Comparison of ENCODE assay signal across 1 cellular context in the genomic region with DNA sequence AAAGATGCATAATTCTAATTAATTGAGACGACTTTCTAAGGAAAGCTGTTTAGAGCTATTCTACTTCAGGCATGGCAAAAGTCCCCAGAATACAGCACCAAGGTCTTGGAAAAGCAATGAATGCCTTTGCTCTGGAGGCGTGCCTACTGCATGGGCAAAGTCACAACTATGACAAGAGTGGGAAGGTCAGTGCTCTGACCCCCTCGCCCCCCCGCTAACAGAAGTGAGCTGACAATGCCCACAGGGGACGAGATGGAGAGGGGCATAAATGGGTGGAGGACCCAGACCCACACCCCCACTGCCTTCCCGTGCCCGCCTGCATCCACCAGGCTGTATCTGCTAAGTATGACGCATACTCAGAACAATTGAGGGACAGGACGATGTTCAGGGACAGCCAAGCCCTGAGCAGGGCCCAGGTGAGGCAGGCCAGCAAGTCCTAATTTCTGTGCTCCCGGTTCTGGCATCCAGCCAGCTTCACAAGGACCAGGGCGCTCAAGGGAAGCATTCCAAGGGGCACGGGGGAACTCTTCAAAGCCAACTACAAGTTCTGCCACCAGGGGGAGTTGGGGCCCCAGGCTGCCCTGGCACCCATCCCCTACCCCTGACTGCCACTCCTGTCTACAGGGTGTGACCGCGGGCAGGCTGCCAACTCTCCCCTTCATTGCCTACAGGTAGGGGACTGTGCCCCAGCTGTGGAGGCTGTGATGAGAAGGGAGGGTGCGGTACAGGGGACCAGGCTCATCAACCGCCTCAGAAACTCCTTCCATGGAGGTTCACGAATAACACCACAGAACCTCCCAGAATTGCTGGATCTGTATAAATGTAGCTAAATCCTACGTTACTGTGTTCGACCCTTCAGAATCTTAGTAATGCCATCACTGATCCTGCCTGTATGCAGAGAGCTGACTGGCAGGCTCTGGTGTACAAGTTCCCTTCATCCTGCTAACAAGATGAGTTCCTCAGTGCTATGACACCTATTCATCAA.
A peak's percentile ranks its signal among the peaks of the same experiment; 100 is the strongest.
TF ChIP-seq lines count a peak whose summit lies in the region.

No MANE protein-coding gene starts in this region.

TF ChIP-seq in HepG2, 621 proteins besides CTCF, POLR2A, EP300 and RAD21 (continued from another document and continues in another):
- TF ChIP-seq, protein P1, sequence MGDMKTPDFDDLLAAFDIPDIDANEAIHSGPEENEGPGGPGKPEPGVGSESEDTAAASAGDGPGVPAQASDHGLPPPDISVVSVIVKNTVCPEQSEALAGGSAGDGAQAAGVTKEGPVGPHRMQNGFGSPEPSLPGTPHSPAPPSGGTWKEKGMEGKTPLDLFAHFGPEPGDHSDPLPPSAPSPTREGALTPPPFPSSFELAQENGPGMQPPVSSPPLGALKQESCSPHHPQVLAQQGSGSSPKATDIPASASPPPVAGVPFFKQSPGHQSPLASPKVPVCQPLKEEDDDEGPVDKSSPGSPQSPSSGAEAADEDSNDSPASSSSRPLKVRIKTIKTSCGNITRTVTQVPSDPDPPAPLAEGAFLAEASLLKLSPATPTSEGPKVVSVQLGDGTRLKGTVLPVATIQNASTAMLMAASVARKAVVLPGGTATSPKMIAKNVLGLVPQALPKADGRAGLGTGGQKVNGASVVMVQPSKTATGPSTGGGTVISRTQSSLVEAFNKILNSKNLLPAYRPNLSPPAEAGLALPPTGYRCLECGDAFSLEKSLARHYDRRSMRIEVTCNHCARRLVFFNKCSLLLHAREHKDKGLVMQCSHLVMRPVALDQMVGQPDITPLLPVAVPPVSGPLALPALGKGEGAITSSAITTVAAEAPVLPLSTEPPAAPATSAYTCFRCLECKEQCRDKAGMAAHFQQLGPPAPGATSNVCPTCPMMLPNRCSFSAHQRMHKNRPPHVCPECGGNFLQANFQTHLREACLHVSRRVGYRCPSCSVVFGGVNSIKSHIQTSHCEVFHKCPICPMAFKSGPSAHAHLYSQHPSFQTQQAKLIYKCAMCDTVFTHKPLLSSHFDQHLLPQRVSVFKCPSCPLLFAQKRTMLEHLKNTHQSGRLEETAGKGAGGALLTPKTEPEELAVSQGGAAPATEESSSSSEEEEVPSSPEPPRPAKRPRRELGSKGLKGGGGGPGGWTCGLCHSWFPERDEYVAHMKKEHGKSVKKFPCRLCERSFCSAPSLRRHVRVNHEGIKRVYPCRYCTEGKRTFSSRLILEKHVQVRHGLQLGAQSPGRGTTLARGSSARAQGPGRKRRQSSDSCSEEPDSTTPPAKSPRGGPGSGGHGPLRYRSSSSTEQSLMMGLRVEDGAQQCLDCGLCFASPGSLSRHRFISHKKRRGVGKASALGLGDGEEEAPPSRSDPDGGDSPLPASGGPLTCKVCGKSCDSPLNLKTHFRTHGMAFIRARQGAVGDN (CRISPR knock-in tag; IDR thresholded peaks at IDR 0.05), result peak; percentile 65
- TF ChIP-seq, protein P2, sequence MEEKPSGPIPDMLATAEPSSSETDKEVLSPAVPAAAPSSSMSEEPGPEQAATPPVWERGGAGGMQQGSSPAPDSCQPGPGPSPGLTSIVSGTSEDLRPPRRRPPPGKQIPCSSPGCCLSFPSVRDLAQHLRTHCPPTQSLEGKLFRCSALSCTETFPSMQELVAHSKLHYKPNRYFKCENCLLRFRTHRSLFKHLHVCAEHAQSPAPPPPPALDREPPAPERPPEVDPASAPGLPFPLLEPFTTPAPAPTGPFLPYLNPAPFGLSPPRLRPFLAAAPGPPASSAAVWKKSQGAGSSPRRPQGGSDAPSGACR (CRISPR knock-in tag; IDR thresholded peaks at IDR 0.05), result no peak
- TF ChIP-seq, protein P3, sequence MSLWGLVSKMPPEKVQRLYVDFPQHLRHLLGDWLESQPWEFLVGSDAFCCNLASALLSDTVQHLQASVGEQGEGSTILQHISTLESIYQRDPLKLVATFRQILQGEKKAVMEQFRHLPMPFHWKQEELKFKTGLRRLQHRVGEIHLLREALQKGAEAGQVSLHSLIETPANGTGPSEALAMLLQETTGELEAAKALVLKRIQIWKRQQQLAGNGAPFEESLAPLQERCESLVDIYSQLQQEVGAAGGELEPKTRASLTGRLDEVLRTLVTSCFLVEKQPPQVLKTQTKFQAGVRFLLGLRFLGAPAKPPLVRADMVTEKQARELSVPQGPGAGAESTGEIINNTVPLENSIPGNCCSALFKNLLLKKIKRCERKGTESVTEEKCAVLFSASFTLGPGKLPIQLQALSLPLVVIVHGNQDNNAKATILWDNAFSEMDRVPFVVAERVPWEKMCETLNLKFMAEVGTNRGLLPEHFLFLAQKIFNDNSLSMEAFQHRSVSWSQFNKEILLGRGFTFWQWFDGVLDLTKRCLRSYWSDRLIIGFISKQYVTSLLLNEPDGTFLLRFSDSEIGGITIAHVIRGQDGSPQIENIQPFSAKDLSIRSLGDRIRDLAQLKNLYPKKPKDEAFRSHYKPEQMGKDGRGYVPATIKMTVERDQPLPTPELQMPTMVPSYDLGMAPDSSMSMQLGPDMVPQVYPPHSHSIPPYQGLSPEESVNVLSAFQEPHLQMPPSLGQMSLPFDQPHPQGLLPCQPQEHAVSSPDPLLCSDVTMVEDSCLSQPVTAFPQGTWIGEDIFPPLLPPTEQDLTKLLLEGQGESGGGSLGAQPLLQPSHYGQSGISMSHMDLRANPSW (CRISPR knock-in tag; IDR thresholded peaks at IDR 0.05; ENCODE audit: borderline replicate concordance), result no peak
- TF ChIP-seq CHD2 (IDR thresholded peaks at IDR 0.05; ENCODE audit: low read depth, low read length) (no peak), PHB2 (IDR thresholded peaks at IDR 0.05; ENCODE audit: partially characterized antibody) (no peak), RELA (CRISPR knock-in tag; IDR thresholded peaks at IDR 0.05) (no peak), GTF3A (CRISPR knock-in tag; conservative IDR thresholded peaks at IDR 0.05) (no peak), AKAP8 (CRISPR knock-in tag; IDR thresholded peaks at IDR 0.05) (no peak), EEA1 (CRISPR knock-in tag; IDR thresholded peaks at IDR 0.05; ENCODE audit: borderline replicate concordance) (no peak), GABPB1 (CRISPR knock-in tag; IDR thresholded peaks at IDR 0.05) (0 out of 2 replicates have a peak, but pooled peaks have one; percentile 16), KDM2A (CRISPR knock-in tag; IDR thresholded peaks at IDR 0.05; ENCODE audit: borderline replicate concordance, low read depth) (0 out of 2 replicates have a peak, but pooled peaks have one; percentile 19), HNRNPL (IDR thresholded peaks at IDR 0.05; ENCODE audit: low read depth, low read length) (peak; percentile 96), ZNF749 (CRISPR knock-in tag; IDR thresholded peaks at IDR 0.05; ENCODE audit: borderline replicate concordance) (no peak), ZNF431 (CRISPR knock-in tag; IDR thresholded peaks at IDR 0.05; ENCODE audit: borderline replicate concordance, low read depth) (no peak), TAF15 (IDR thresholded peaks at IDR 0.05; ENCODE audit: low read depth, low read length, poor library complexity, severe bottlenecking) (no peak), ZNF652 (CRISPR knock-in tag; IDR thresholded peaks at IDR 0.05; ENCODE audit: borderline replicate concordance, low read depth) (no peak), CAMTA2 (CRISPR knock-in tag; IDR thresholded peaks at IDR 0.05; ENCODE audit: borderline replicate concordance) (no peak), SAP130 (CRISPR knock-in tag; IDR thresholded peaks at IDR 0.05; ENCODE audit: low read depth) (peak; percentile 39; the same call in 1 of the 2 replicates), ERF (CRISPR knock-in tag; IDR thresholded peaks at IDR 0.05) (peak; percentile 42; the same call in 1 of the 2 replicates), RXRA (CRISPR knock-in tag; IDR thresholded peaks at IDR 0.05) (no peak), SRSF1 (optimal IDR thresholded peaks at IDR 0.05; ENCODE audit: low read depth, low read length) (no peak), ZMYM4 (CRISPR knock-in tag; IDR thresholded peaks at IDR 0.05) (no peak), SRSF4 (IDR thresholded peaks at IDR 0.05; ENCODE audit: low read depth, low read length, poor library complexity, severe bottlenecking) (no peak), PAX8 (CRISPR knock-in tag; IDR thresholded peaks at IDR 0.05; ENCODE audit: borderline replicate concordance) (no peak), MIER2 (CRISPR knock-in tag; IDR thresholded peaks at IDR 0.05) (no peak), HHEX (CRISPR knock-in tag; IDR thresholded peaks at IDR 0.05) (no peak), MTA1 (CRISPR knock-in tag; IDR thresholded peaks at IDR 0.05; ENCODE audit: borderline replicate concordance) (no peak), ZNF556 (CRISPR knock-in tag; IDR thresholded peaks at IDR 0.05; ENCODE audit: borderline replicate concordance) (no peak), ZNF839 (CRISPR knock-in tag; IDR thresholded peaks at IDR 0.05; ENCODE audit: borderline replicate concordance) (no peak), TEAD3 (CRISPR knock-in tag; optimal IDR thresholded peaks at IDR 0.05; ENCODE audit: borderline replicate concordance) (peak; percentile 61), SKI (IDR thresholded peaks at IDR 0.05; ENCODE audit: partially characterized antibody) (no peak), ZNF12 (CRISPR knock-in tag; IDR thresholded peaks at IDR 0.05) (no peak)
- TF ChIP-seq, protein P4, sequence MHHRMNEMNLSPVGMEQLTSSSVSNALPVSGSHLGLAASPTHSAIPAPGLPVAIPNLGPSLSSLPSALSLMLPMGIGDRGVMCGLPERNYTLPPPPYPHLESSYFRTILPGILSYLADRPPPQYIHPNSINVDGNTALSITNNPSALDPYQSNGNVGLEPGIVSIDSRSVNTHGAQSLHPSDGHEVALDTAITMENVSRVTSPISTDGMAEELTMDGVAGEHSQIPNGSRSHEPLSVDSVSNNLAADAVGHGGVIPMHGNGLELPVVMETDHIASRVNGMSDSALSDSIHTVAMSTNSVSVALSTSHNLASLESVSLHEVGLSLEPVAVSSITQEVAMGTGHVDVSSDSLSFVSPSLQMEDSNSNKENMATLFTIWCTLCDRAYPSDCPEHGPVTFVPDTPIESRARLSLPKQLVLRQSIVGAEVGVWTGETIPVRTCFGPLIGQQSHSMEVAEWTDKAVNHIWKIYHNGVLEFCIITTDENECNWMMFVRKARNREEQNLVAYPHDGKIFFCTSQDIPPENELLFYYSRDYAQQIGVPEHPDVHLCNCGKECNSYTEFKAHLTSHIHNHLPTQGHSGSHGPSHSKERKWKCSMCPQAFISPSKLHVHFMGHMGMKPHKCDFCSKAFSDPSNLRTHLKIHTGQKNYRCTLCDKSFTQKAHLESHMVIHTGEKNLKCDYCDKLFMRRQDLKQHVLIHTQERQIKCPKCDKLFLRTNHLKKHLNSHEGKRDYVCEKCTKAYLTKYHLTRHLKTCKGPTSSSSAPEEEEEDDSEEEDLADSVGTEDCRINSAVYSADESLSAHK (CRISPR knock-in tag; IDR thresholded peaks at IDR 0.05; ENCODE audit: borderline replicate concordance), result no peak
- TF ChIP-seq, protein P5, sequence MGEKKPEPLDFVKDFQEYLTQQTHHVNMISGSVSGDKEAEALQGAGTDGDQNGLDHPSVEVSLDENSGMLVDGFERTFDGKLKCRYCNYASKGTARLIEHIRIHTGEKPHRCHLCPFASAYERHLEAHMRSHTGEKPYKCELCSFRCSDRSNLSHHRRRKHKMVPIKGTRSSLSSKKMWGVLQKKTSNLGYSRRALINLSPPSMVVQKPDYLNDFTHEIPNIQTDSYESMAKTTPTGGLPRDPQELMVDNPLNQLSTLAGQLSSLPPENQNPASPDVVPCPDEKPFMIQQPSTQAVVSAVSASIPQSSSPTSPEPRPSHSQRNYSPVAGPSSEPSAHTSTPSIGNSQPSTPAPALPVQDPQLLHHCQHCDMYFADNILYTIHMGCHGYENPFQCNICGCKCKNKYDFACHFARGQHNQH (CRISPR knock-in tag; IDR thresholded peaks at IDR 0.05), result 0 out of 2 replicates have a peak, but pooled peaks have one; percentile 41
- TF ChIP-seq, protein P6, sequence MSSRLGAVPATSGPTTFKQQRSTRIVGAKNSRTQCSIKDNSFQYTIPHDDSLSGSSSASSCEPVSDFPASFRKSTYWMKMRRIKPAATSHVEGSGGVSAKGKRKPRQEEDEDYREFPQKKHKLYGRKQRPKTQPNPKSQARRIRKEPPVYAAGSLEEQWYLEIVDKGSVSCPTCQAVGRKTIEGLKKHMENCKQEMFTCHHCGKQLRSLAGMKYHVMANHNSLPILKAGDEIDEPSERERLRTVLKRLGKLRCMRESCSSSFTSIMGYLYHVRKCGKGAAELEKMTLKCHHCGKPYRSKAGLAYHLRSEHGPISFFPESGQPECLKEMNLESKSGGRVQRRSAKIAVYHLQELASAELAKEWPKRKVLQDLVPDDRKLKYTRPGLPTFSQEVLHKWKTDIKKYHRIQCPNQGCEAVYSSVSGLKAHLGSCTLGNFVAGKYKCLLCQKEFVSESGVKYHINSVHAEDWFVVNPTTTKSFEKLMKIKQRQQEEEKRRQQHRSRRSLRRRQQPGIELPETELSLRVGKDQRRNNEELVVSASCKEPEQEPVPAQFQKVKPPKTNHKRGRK (CRISPR knock-in tag; IDR thresholded peaks at IDR 0.05), result no peak
- TF ChIP-seq, protein P7, sequence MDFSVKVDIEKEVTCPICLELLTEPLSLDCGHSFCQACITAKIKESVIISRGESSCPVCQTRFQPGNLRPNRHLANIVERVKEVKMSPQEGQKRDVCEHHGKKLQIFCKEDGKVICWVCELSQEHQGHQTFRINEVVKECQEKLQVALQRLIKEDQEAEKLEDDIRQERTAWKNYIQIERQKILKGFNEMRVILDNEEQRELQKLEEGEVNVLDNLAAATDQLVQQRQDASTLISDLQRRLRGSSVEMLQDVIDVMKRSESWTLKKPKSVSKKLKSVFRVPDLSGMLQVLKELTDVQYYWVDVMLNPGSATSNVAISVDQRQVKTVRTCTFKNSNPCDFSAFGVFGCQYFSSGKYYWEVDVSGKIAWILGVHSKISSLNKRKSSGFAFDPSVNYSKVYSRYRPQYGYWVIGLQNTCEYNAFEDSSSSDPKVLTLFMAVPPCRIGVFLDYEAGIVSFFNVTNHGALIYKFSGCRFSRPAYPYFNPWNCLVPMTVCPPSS (IDR thresholded peaks at IDR 0.05), result no peak
- TF ChIP-seq, protein P8, sequence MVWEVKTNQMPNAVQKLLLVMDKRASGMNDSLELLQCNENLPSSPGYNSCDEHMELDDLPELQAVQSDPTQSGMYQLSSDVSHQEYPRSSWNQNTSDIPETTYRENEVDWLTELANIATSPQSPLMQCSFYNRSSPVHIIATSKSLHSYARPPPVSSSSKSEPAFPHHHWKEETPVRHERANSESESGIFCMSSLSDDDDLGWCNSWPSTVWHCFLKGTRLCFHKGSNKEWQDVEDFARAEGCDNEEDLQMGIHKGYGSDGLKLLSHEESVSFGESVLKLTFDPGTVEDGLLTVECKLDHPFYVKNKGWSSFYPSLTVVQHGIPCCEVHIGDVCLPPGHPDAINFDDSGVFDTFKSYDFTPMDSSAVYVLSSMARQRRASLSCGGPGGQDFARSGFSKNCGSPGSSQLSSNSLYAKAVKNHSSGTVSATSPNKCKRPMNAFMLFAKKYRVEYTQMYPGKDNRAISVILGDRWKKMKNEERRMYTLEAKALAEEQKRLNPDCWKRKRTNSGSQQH (CRISPR knock-in tag; IDR thresholded peaks at IDR 0.05; ENCODE audit: low read depth), result no peak
- TF ChIP-seq, protein P9, sequence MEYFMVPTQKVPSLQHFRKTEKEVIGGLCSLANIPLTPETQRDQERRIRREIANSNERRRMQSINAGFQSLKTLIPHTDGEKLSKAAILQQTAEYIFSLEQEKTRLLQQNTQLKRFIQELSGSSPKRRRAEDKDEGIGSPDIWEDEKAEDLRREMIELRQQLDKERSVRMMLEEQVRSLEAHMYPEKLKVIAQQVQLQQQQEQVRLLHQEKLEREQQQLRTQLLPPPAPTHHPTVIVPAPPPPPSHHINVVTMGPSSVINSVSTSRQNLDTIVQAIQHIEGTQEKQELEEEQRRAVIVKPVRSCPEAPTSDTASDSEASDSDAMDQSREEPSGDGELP (IDR thresholded peaks at IDR 0.05; ENCODE audit: borderline replicate concordance, low read depth), result no peak
